In genomic region chr9:95864852-95865580, GRCh38 we compare ENCODE assay signal across 15 cellular contexts. TPM values are rescaled to one million over a fixed set of nuclear protein-coding genes. Genes with fewer than 3 reads are reported as not detected.
A peak's percentile ranks its signal among the peaks of the same experiment; 100 is the strongest.
DNase-seq lines count a peak whose midpoint lies in the region; ATAC-seq, FAIRE-seq and TF ChIP-seq lines count a peak whose summit lies in the region.
"Had no signal": no experiment of that assay in that cellular context is flagged by ENCODE, and none has a peak within 500 bp of the region (broad histone marks: within the 10 kb centered on the region; RNA-seq: fewer than 3 reads in every experiment).

No MANE protein-coding gene starts in this region.

- CTCF ChIA-PET in activated CD4-positive, alpha-beta T cell treated with anti-CD3 and anti-CD28 coated beads for 36 hours (lab: Charles Lee): no interaction called here
- CTCF ChIA-PET in A673 (lab: Charles Lee): no interaction called here

- intact Hi-C loops in activated CD4-positive, alpha-beta T cell treated with anti-CD3 and anti-CD28 coated beads for 36 hours (cut with DNase I, micrococcal nuclease): no loop called here
- intact Hi-C loops in pancreas (cut with DNase I): loop anchor here in 1 of 3 donors (10.0 kb wide), 1 partner anchor 520 kb away; no protein-coding TSS in a partner anchor
- intact Hi-C loops in A673 (cut with micrococcal nuclease; ENCODE audit: unreplicated experiment): no loop called here
- intact Hi-C loops in Right ventricle myocardium superior (cut with DNase I): no loop called here

- H3K4me1 Mint-ChIP-seq in activated CD4-positive, alpha-beta T cell treated with anti-CD3 and anti-CD28 coated beads for 36 hours: no peaks in the 10 kb centered on the region

- peak; percentile 74 for ATAC-seq in activated CD4-positive, alpha-beta T cell treated with anti-CD3 and anti-CD28 coated beads for 36 hours
- ATAC-seq in GM18868 (IDR thresholded peaks at IDR 0.05; ENCODE audit: unreplicated experiment) (peak; percentile 66), pancreas (no peak), Right ventricle myocardium superior (ENCODE audit: poor library complexity) (no peak)
- ATAC-seq: HCT116 had no signal

- H3K79me2 ChIP-seq in OCI-LY3 (ENCODE audit: low read length): no peaks in the 10 kb centered on the region

- peaks cover 20% of the 10 kb centered on the region for H3K36me3 Mint-ChIP-seq in activated CD4-positive, alpha-beta T cell treated with anti-CD3 and anti-CD28 coated beads for 36 hours (ENCODE audit: low read depth)

- H4K20me1 ChIP-seq in OCI-LY3 (ENCODE audit: insufficient read depth, low read length): no peaks in the 10 kb centered on the region

- H3K27me3 ChIP-seq in OCI-LY3 (ENCODE audit: low read depth, low read length) (no peaks in the 10 kb centered on the region), pancreas (no peaks in the 10 kb centered on the region), A673 (replicated peaks; ENCODE audit: insufficient read depth, low read depth, low read length, poor library complexity) (no peaks in the 10 kb centered on the region)
- H3K27me3 ChIP-seq: MG63 had no signal

- no peaks in the 10 kb centered on the region for H3K27me3 Mint-ChIP-seq in activated CD4-positive, alpha-beta T cell treated with anti-CD3 and anti-CD28 coated beads for 36 hours

- WGBS in pancreas, 2 donors: 95 to 97% methylated on average over 3 of the region's 3 CpGs

- peaks cover 14% of the 10 kb centered on the region for H3K4me1 ChIP-seq in OCI-LY3 (ENCODE audit: low read length)
- H3K4me1 ChIP-seq in pancreas: no peaks in the 10 kb centered on the region
- H3K4me1 ChIP-seq in A673 (ENCODE audit: insufficient read depth, low read length, poor library complexity, severe bottlenecking): no peaks in the 10 kb centered on the region

- no peak for DNase-seq in activated CD4-positive, alpha-beta T cell treated with anti-CD3 and anti-CD28 coated beads for 36 hours
- no peak for DNase-seq in activated CD4-positive, alpha-beta T cell treated with anti-CD3 and anti-CD28 coated beads for 4 hours
- DNase-seq in pancreas (no peak), A673 (ENCODE audit: low spot score) (no peak), caudate nucleus (lab: John Stamatoyannopoulos, UW) (no peak), Right ventricle myocardium superior (no peak)
- DNase-seq: C1 segment of cervical spinal cord, EL, Karpas-422, MG63, NCI-H1092 treated with DMSO at 0.1 percent for 48 hours, NCI-H524 had no signal

- H3K27ac ChIP-seq in OCI-LY3 (ENCODE audit: low read length) (peak overlapping the region; percentile 57), pancreas (no peak overlapping the region), A673 (ENCODE audit: low read depth, low read length, poor library complexity, severe bottlenecking) (no peak overlapping the region), caudate nucleus (ENCODE audit: low read depth, low read length) (no peak overlapping the region)

- POLR2A ChIA-PET in activated CD4-positive, alpha-beta T cell treated with anti-CD3 and anti-CD28 coated beads for 36 hours (lab: Charles Lee): no interaction called here
- POLR2A ChIA-PET in A673 (lab: Charles Lee; ENCODE audit: low non-redundant PET): no interaction called here

- TF ChIP-seq CTCF in OCI-LY3 (IDR thresholded peaks at IDR 0.05; ENCODE audit: low read depth, low read length): no peak
- TF ChIP-seq CTCF in pancreas (IDR thresholded peaks at IDR 0.05): no peak
- TF ChIP-seq CTCF in A673 (conservative IDR thresholded peaks at IDR 0.05; ENCODE audit: low read depth, low read length): no peak

- H3K36me3 ChIP-seq in OCI-LY3 (replicated peaks; ENCODE audit: low read depth, low read length) (peaks cover 53% of the 10 kb centered on the region), pancreas (no peaks in the 10 kb centered on the region), A673 (ENCODE audit: insufficient read depth, low read length, poor library complexity, severe bottlenecking) (no peaks in the 10 kb centered on the region)

- H3K9me3 ChIP-seq in OCI-LY3 (ENCODE audit: insufficient read depth, low read length): peaks cover 13% of the 10 kb centered on the region; the same call in 1 of the 2 replicates
- no peaks in the 10 kb centered on the region for H3K9me3 ChIP-seq in pancreas
- peaks cover 29% of the 10 kb centered on the region for H3K9me3 ChIP-seq in A673 (ENCODE audit: low read depth, low read length, poor library complexity, severe bottlenecking)

- H3K9me3 Mint-ChIP-seq in activated CD4-positive, alpha-beta T cell treated with anti-CD3 and anti-CD28 coated beads for 36 hours (ENCODE audit: low read depth): peaks cover 22% of the 10 kb centered on the region

- H3K9ac ChIP-seq in OCI-LY3 (ENCODE audit: low read length): no peak overlapping the region

- no peak overlapping the region for H3K4me3 Mint-ChIP-seq in activated CD4-positive, alpha-beta T cell treated with anti-CD3 and anti-CD28 coated beads for 36 hours

- H3K27ac Mint-ChIP-seq in activated CD4-positive, alpha-beta T cell treated with anti-CD3 and anti-CD28 coated beads for 36 hours: no peak overlapping the region

- peak; percentile 34 for FAIRE-seq in pancreas (lab: Jason Lieb, UNC)

- no TSS peak for BruUV-seq in A673 (replicated peaks; lab: Mats Ljungman, UMichigan)

- no peak overlapping the region for H2AFZ ChIP-seq in OCI-LY3 (ENCODE audit: low read depth, low read length)

- H3K4me3 ChIP-seq in OCI-LY3 (ENCODE audit: low read length): 0 out of 2 replicates have a peak overlapping the region, but pooled peaks have one; percentile 2
- H3K4me3 ChIP-seq in pancreas: no peak overlapping the region
- H3K4me3 ChIP-seq in A673 (ENCODE audit: low read depth, low read length, poor library complexity, severe bottlenecking): no peak overlapping the region
- H3K4me3 ChIP-seq: MG63 had no signal

- H3K4me2 ChIP-seq in OCI-LY3 (ENCODE audit: low read length): peak overlapping the region; percentile 39

RNA-seq across cellular contexts. Expression of gene ERCC6L2, which starts 10.5 kb away (rescaled TPM):
- total RNA-seq in activated CD4-positive, alpha-beta T cell treated with anti-CD3 and anti-CD28 coated beads for 36 hours: 10 to 100 TPM; 24.0 to 25.9 TPM
- total RNA-seq in pancreas: 10 to 100 TPM; 13.6 to 21.4 (median 17.6) TPM
- polyA plus RNA-seq in pancreas: 1 to 10 TPM; 2.4 to 7.7 TPM
- total RNA-seq in A673 (2021): 43.5 and 51.2 TPM in 2 replicates
- 20.3 TPM for total RNA-seq in Right ventricle myocardium superior

Comparison
In these comparisons a context has a peak if more than half of its experiments do, and no peak if none do; other contexts are left out.
1. ATAC-seq: peak in activated CD4-positive, alpha-beta T cell treated with anti-CD3 and anti-CD28 coated beads for 36 hours (single experiment) and GM18868 (single experiment); none in pancreas (0 of 4) and Right ventricle myocardium superior (single experiment).